13 cellular contexts compared by ENCODE assay signal in the genomic region with DNA sequence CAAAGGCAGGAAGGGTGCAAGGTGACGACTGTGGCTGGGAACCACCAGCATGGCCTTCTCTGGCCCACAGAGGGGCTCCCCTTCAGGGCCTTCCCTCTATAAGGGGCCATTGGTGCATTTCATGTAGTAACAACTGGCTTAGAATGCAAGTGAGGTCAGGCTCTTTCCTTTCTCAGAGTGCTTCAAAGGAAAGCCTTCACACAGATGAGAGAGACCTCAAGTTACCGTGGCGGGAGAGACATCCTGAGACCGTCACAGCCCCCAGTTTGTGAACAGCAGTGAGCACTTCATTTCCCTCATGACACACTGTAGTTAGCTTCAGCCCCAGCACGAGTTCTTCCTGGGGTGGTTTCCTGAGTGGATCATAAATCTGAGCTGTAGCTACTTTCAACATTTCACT.
DNase-seq lines count a peak whose midpoint lies in the region; ATAC-seq and TF ChIP-seq lines count a peak whose summit lies in the region.
"Had no signal": no experiment of that assay in that cellular context is flagged by ENCODE, and none has a peak within 500 bp of the region (broad histone marks: within the 10 kb centered on the region; RNA-seq: fewer than 3 reads in every experiment).

No MANE protein-coding gene starts in this region.

- H3K27me3 ChIP-seq in gastrocnemius medialis = no peaks in the 10 kb centered on the region
- H3K27me3 ChIP-seq: SJCRH30, suprapubic skin had no signal

- H3K4me3 ChIP-seq in gastrocnemius medialis = no peak overlapping the region
- H3K4me3 ChIP-seq: SJCRH30, suprapubic skin had no signal

- in situ Hi-C loops in gastrocnemius medialis (cut with MboI; ENCODE audit: low sequenced_read_pairs in 4 of 4) = loop anchor here (5.0 to 25.0 kb wide), 5 partner anchors 273 to 461 kb away; a partner anchor contains a TSS

- H3K36me3 ChIP-seq in gastrocnemius medialis = peaks cover 0 to 15% of the 10 kb centered on the region in 2 donors

- peak; percentile 41 for DNase-seq in GM03348 (ENCODE audit: low spot score)
- peak; percentile 54 for DNase-seq in dermis blood vessel endothelial cell
- peak in 1 of 2 donors; percentile 42 for DNase-seq in gastrocnemius medialis
- no peak for DNase-seq in DMS 273 (lab: John Stamatoyannopoulos, UW; ENCODE audit: unreplicated experiment)
- no peak for DNase-seq in NCI-H2171 (lab: John Stamatoyannopoulos, UW)
- DNase-seq: Calu3, foreskin fibroblast, NCI-H1694 treated with DMSO at 0.1 percent for 48 hours, SJCRH30 had no signal

- no peak for TF ChIP-seq POLR2A in gastrocnemius medialis (IDR thresholded peaks at IDR 0.05)

- ATAC-seq in gastrocnemius medialis (peak; percentile 71 to 77), GM18873 (IDR thresholded peaks at IDR 0.05; ENCODE audit: low FRiP score, unreplicated experiment) (no peak)

- intact Hi-C loops in gastrocnemius medialis (cut with DNase I; ENCODE audit: low total_unique reads) = loop anchor here (5.0 to 10.0 kb wide), 3 partner anchors 373 to 461 kb away; no protein-coding TSS in a partner anchor

- H3K27ac ChIP-seq in VCaP (peak overlapping the region; percentile 25; the same call in 1 of the 2 replicates), gastrocnemius medialis (peak overlapping the region; percentile 58 to 82 (median 78))
- H3K27ac ChIP-seq: KMS-11, SJCRH30, suprapubic skin had no signal

- TF ChIP-seq CTCF in VCaP (conservative IDR thresholded peaks at IDR 0.05) (no peak), gastrocnemius medialis (IDR thresholded peaks at IDR 0.05 in 4 of 5, conservative IDR thresholded peaks at IDR 0.05 in 1 of 5) (no peak)

- no peaks in the 10 kb centered on the region for H3K9me3 ChIP-seq in gastrocnemius medialis
- H3K9me3 ChIP-seq: SJCRH30, suprapubic skin had no signal

- peaks cover 31% of the 10 kb centered on the region in 2 donors for H3K4me1 ChIP-seq in gastrocnemius medialis
- H3K4me1 ChIP-seq: suprapubic skin had no signal

Comparison
In these comparisons a context has a peak if more than half of its experiments do, and no peak if none do; other contexts are left out.
1. DNase-seq: peak in GM03348 (single experiment) and dermis blood vessel endothelial cell (single experiment); none in DMS 273 (single experiment) and NCI-H2171 (single experiment).